In the genomic region with DNA sequence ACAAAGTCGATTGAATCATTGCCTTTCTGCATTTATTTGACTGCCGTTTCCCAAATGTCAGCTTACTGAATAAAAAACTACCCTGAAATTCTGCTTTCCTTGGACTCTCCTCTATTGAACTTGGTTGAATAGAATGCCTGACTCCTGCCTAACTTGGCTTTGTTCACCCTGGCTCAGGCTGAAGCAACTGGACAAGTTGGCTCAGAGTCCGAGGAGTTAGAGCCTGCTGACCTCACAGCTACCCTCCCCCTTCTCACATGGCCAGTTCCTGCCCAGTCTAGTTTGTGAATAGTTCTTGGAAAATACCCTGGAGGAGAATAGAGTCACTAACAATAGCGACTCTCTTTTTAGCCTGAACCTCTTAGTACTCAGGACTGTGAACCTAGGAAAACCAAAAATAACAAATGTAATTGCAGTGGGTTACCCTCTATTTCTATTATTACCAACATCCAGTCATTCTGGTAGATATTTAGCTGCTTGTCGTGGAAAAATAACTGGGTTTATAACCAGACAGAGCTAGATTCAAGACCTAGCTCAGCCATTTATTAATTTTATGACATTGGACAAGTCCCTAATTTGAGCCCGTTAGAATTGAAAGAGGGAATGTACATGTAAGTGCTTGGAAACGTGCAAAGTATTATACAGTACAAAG, we compare ENCODE assay signal across 1 cellular context.
TF ChIP-seq lines count a peak whose summit lies in the region.

No MANE protein-coding gene starts in this region.

TF ChIP-seq in liver, 16 proteins besides CTCF, POLR2A, EP300 and RAD21:
- TF ChIP-seq, protein P1, sequence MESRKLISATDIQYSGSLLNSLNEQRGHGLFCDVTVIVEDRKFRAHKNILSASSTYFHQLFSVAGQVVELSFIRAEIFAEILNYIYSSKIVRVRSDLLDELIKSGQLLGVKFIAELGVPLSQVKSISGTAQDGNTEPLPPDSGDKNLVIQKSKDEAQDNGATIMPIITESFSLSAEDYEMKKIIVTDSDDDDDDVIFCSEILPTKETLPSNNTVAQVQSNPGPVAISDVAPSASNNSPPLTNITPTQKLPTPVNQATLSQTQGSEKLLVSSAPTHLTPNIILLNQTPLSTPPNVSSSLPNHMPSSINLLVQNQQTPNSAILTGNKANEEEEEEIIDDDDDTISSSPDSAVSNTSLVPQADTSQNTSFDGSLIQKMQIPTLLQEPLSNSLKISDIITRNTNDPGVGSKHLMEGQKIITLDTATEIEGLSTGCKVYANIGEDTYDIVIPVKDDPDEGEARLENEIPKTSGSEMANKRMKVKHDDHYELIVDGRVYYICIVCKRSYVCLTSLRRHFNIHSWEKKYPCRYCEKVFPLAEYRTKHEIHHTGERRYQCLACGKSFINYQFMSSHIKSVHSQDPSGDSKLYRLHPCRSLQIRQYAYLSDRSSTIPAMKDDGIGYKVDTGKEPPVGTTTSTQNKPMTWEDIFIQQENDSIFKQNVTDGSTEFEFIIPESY (IDR thresholded peaks at IDR 0.05): peak; percentile 89
- TF ChIP-seq TAF1 (conservative IDR thresholded peaks at IDR 0.05) (no peak), GABPA (IDR thresholded peaks at IDR 0.05 in 1 of 2, conservative IDR thresholded peaks at IDR 0.05 in 1 of 2) (no peak), HNF4A (conservative IDR thresholded peaks at IDR 0.05) (peak; percentile 89), EGR1 (IDR thresholded peaks at IDR 0.05; ENCODE audit: low read depth in 2 of 2) (peak in 1 of 2 donors; percentile 35), JUND (IDR thresholded peaks at IDR 0.05) (peak; percentile 69 to 92), RXRA (IDR thresholded peaks at IDR 0.05) (peak; percentile 73 to 90), NR2F2 (IDR thresholded peaks at IDR 0.05) (peak; percentile 63), SP1 (IDR thresholded peaks at IDR 0.05) (peak; percentile 86), FOXA2 (IDR thresholded peaks at IDR 0.05) (peak; percentile 49), FOXA1 (IDR thresholded peaks at IDR 0.05) (peak; percentile 29), HNF4G (IDR thresholded peaks at IDR 0.05) (peak; percentile 54), YY1 (IDR thresholded peaks at IDR 0.05) (peak; percentile 66)
- TF ChIP-seq, protein P2, sequence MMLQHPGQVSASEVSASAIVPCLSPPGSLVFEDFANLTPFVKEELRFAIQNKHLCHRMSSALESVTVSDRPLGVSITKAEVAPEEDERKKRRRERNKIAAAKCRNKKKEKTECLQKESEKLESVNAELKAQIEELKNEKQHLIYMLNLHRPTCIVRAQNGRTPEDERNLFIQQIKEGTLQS (IDR thresholded peaks at IDR 0.05): peak; percentile 52
- TF ChIP-seq, protein P3, sequence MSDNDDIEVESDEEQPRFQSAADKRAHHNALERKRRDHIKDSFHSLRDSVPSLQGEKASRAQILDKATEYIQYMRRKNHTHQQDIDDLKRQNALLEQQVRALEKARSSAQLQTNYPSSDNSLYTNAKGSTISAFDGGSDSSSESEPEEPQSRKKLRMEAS (IDR thresholded peaks at IDR 0.05): peak; percentile 87
- TF ChIP-seq, protein P4, sequence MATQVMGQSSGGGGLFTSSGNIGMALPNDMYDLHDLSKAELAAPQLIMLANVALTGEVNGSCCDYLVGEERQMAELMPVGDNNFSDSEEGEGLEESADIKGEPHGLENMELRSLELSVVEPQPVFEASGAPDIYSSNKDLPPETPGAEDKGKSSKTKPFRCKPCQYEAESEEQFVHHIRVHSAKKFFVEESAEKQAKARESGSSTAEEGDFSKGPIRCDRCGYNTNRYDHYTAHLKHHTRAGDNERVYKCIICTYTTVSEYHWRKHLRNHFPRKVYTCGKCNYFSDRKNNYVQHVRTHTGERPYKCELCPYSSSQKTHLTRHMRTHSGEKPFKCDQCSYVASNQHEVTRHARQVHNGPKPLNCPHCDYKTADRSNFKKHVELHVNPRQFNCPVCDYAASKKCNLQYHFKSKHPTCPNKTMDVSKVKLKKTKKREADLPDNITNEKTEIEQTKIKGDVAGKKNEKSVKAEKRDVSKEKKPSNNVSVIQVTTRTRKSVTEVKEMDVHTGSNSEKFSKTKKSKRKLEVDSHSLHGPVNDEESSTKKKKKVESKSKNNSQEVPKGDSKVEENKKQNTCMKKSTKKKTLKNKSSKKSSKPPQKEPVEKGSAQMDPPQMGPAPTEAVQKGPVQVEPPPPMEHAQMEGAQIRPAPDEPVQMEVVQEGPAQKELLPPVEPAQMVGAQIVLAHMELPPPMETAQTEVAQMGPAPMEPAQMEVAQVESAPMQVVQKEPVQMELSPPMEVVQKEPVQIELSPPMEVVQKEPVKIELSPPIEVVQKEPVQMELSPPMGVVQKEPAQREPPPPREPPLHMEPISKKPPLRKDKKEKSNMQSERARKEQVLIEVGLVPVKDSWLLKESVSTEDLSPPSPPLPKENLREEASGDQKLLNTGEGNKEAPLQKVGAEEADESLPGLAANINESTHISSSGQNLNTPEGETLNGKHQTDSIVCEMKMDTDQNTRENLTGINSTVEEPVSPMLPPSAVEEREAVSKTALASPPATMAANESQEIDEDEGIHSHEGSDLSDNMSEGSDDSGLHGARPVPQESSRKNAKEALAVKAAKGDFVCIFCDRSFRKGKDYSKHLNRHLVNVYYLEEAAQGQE (IDR thresholded peaks at IDR 0.05): peak; percentile 90
